17 cellular contexts compared by ENCODE assay signal in genomic region chr20:62274332-62275262, GRCh38. TPM values are rescaled to one million over a fixed set of nuclear protein-coding genes. Genes with fewer than 3 reads are reported as not detected.
DNase-seq lines count a peak whose midpoint lies in the region; ATAC-seq and TF ChIP-seq lines count a peak whose summit lies in the region.
"Had no signal": no experiment of that assay in that cellular context is flagged by ENCODE, and none has a peak within 500 bp of the region (broad histone marks: within the 10 kb centered on the region; RNA-seq: fewer than 3 reads in every experiment).

No MANE protein-coding gene starts in this region.

- TF ChIP-seq CTCF in Panc1 (IDR thresholded peaks at IDR 0.05) (no peak), fibroblast of pulmonary artery (IDR thresholded peaks at IDR 0.05; ENCODE audit: low read length, missing control alignments) (no peak)

- POLR2A ChIA-PET in Panc1 (lab: Charles Lee), result interaction anchor here (0.7 kb wide), 1 partner anchor 56 kb away, joined by 3 read pairs; no protein-coding TSS in a partner anchor

- no TSS peak for BruUV-seq in Panc1 (replicated peaks; lab: Mats Ljungman, UMichigan)

- no peak overlapping the region for H3K4me3 ChIP-seq in Panc1 (ENCODE audit: low read depth in 2 of 2, low read length in 2 of 2)
- H3K4me3 ChIP-seq in fibroblast of pulmonary artery (replicated peaks; ENCODE audit: low read depth, low read length), result no peak overlapping the region
- H3K4me3 ChIP-seq: vagina had no signal

- no peaks in the 10 kb centered on the region for H3K4me1 ChIP-seq in Panc1 (ENCODE audit: control insufficient read depth, insufficient read depth, low read length)
- H3K4me1 ChIP-seq: vagina had no signal

- peak; percentile 28 for DNase-seq in NCI-H2196 treated with DMSO at 0.1 percent for 48 hours (lab: John Stamatoyannopoulos, UW; ENCODE audit: unreplicated experiment)
- DNase-seq in NCI-H2196 (lab: John Stamatoyannopoulos, UW; ENCODE audit: unreplicated experiment), result no peak
- DNase-seq in Panc1 (ENCODE audit: low read depth, low spot score), result no peak
- peak; percentile 24 for DNase-seq in fibroblast of pulmonary artery (ENCODE audit: low read depth)
- DNase-seq in putamen (ENCODE audit: low spot score), result peak; percentile 76
- no peak for DNase-seq in A172 (ENCODE audit: low spot score)
- no peak for DNase-seq in cerebellar nuclear complex (lab: John Stamatoyannopoulos, UW)
- DNase-seq: activated CD4-positive, alpha-beta T cell treated with anti-CD3 and anti-CD28 coated beads, Interleukin-2, amount 50 U/mL, for 4 hours; activated effector memory CD4-positive, alpha-beta T cell treated with anti-CD3 and anti-CD28 coated beads, Interleukin-2, amount 50 U/mL, for 16 hours; dermis blood vessel endothelial cell; DND-41; HCEC 1CT; immature natural killer cell; T-cell had no signal

- intact Hi-C loops in Panc1 (cut with micrococcal nuclease; ENCODE audit: unreplicated experiment), result no loop called here

- no peaks in the 10 kb centered on the region for H3K36me3 ChIP-seq in Panc1 (ENCODE audit: control insufficient read depth, insufficient read depth, low read length)

- H3K27ac ChIP-seq in Panc1 (ENCODE audit: low read length), result no peak overlapping the region
- H3K27ac ChIP-seq: vagina had no signal

- H3K27me3 ChIP-seq in Panc1 (ENCODE audit: control insufficient read depth, insufficient read depth, low read length), result no peaks in the 10 kb centered on the region
- H3K27me3 ChIP-seq: vagina had no signal

- no peaks in the 10 kb centered on the region for H3K9me3 ChIP-seq in Panc1 (ENCODE audit: control insufficient read depth, insufficient read depth, low read depth, low read length)
- H3K9me3 ChIP-seq: vagina had no signal

- in situ Hi-C loops in Panc1 (cut with HindIII; ENCODE audit: low pct_unique_long_range_greater_than_20kb, low sequenced_read_pairs), result no loop called here

- ATAC-seq in Panc1 (0 out of 2 replicates have a peak, but pooled peaks have one; percentile 44), GM18867 (IDR thresholded peaks at IDR 0.05; ENCODE audit: unreplicated experiment) (no peak)
- ATAC-seq: T-cell had no signal

- CTCF ChIA-PET in Panc1 (lab: Charles Lee), result no interaction called here

RNA-seq across cellular contexts. Expression of gene ADRM1, which starts 28.2 kb away (rescaled TPM):
- 194 TPM for total RNA-seq in Panc1 (2021; ENCODE audit: unreplicated experiment)
- 315 TPM for polyA plus RNA-seq in Panc1 (2012; ENCODE audit: insufficient read length)
- total RNA-seq in A172 (2014; rRNA removed; shearing (Covaris generic)), result 329 and 402 TPM in 2 replicates

RNA-seq across cellular contexts. Expression of gene OSBPL2, which starts 36.3 kb away (rescaled TPM):
- 41.4 TPM for total RNA-seq in Panc1 (2021; ENCODE audit: unreplicated experiment)
- polyA plus RNA-seq in Panc1 (2012; ENCODE audit: insufficient read length), result 31.1 TPM
- 20.1 TPM in 2 replicates for total RNA-seq in A172 (2014; rRNA removed; shearing (Covaris generic))

RNA-seq across cellular contexts. Expression of gene HRH3, which starts 54.5 kb away (rescaled TPM):
- 0.10 TPM for total RNA-seq in Panc1 (2021; ENCODE audit: unreplicated experiment)
- polyA plus RNA-seq in Panc1 (2012; ENCODE audit: insufficient read length), result 0.16 TPM
- not detected in 2 replicates for total RNA-seq in A172 (2014; rRNA removed; shearing (Covaris generic))
- total RNA-seq: A673, dermis blood vessel endothelial cell, T-cell, vagina had no signal
- polyA plus RNA-seq: immature natural killer cell had no signal

Comparison
In these comparisons a context has a peak if more than half of its experiments do, and no peak if none do; other contexts are left out.
1. DNase-seq: peak in NCI-H2196 treated with DMSO at 0.1 percent for 48 hours (single experiment), fibroblast of pulmonary artery (single experiment) and putamen (single experiment); none in NCI-H2196 (single experiment), Panc1 (single experiment), A172 (single experiment) and cerebellar nuclear complex (0 of 2).